Comparison of ENCODE assay signal across 1 cellular context in the genomic region with DNA sequence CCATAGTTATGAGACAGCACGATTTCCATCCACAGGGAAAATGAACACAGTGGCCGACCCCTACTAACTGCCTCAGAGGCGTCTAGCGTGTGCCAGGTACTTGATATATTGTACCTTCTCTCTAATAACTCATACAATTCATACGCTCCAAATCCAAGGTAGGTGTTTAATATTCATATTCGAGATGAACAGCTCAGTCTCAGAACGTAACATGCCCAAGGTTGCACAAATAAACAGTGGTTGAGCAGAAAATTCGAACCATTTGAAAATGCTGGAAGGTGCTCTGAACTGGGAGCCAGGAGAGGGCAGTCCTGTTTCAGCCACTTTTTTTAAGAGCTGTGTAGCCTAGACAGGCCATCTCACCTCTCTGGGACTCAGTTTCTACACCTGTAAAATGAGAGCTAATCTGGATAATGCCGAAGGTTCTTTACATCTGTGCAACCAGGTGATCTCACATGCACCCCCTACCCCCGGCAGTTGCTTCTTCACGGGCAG.
TF ChIP-seq lines count a peak whose summit lies in the region.

No MANE protein-coding gene starts in this region.

TF ChIP-seq in HepG2, 621 proteins besides CTCF, POLR2A, EP300 and RAD21:
- TF ChIP-seq ZNF816 (CRISPR knock-in tag; IDR thresholded peaks at IDR 0.05; ENCODE audit: borderline replicate concordance) = no peak
- peak; percentile 7; the same call in 1 of the 2 replicates for TF ChIP-seq SALL1 (CRISPR knock-in tag; IDR thresholded peaks at IDR 0.05)
- TF ChIP-seq STAG1 (CRISPR knock-in tag; IDR thresholded peaks at IDR 0.05) = peak; percentile 47
